ENCODE assay signal across 1 cellular context in the genomic region with DNA sequence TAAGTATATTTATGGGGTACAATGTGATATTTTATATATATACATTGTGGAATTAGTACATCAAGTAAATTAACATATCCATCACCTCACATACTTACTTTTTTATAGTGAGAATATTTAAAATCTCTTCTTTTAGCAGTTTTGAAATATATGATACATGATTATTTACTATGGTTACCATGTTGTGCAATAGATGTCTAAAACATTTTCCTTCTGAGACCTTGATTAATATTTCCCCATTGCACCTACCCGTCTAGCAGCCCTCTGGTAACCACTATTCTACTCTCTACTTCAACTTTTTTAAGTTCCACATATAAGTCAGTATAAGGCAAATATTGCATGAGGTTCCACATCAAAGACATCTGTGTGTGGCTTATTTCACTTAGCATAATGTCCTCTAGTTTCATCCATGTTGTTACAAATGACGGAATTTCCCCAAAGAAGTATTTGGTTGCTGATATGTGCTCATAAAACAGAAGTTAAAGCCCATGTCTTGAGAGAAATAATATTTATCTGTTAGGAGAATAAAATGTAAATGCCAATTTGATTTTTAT.
A peak's percentile ranks its signal among the peaks of the same experiment; 100 is the strongest.
TF ChIP-seq lines count a peak whose summit lies in the region.

No MANE protein-coding gene starts in this region.

TF ChIP-seq in HepG2, 621 proteins besides CTCF, POLR2A, EP300 and RAD21:
- TF ChIP-seq DDIT3 (CRISPR knock-in tag; IDR thresholded peaks at IDR 0.05) (no peak), FLYWCH1 (CRISPR knock-in tag; IDR thresholded peaks at IDR 0.05) (no peak), THAP9 (CRISPR knock-in tag; IDR thresholded peaks at IDR 0.05; ENCODE audit: borderline replicate concordance) (no peak), CEBPB (IDR thresholded peaks at IDR 0.05; ENCODE audit: borderline replicate concordance, low read depth, low read length) (0 out of 2 replicates have a peak, but pooled peaks have one; percentile 47), SYNCRIP (IDR thresholded peaks at IDR 0.05; ENCODE audit: insufficient read depth, low read depth, low read length) (no peak), SAP130 (CRISPR knock-in tag; IDR thresholded peaks at IDR 0.05; ENCODE audit: low read depth) (no peak)
